10 cellular contexts compared by ENCODE assay signal in genomic region chr11:93850585-93851018, GRCh38. TPM values are rescaled to one million over a fixed set of nuclear protein-coding genes. Genes with fewer than 3 reads are reported as not detected.
DNase-seq lines count a peak whose midpoint lies in the region; ATAC-seq and TF ChIP-seq lines count a peak whose summit lies in the region.
"Had no signal": no experiment of that assay in that cellular context is flagged by ENCODE, and none has a peak within 500 bp of the region (broad histone marks: within the 10 kb centered on the region; RNA-seq: fewer than 3 reads in every experiment).

TSS of gene VSTM5 (minus strand) at chr11:93850618. CDS start at chr11:93850502, 116 bp downstream.

- no peaks in the 10 kb centered on the region for H3K4me1 Mint-ChIP-seq in progenitor cell of endocrine pancreas (ENCODE audit: low read depth)
- H3K4me1 Mint-ChIP-seq in activated T-helper 1 cell treated with anti-CD3 and anti-CD28 coated beads, Interleukin-12 subunit alpha, Interleukin-12 subunit beta, Interleukin-2, Interleukin-4 antibody, amounts not matched to agents 30 ng/mL and 10 ng/mL and 1 ng/mL, durations not matched to agents 14 hours and 24 hours and 36 hours (ENCODE audit: low read depth) = no peaks in the 10 kb centered on the region

- H3K4me3 ChIP-seq in BJ (ENCODE audit: low read depth, low read length) (peak within 1 kb of the TSS; percentile 41), fibroblast of mammary gland (ENCODE audit: control insufficient read depth, low read depth, low read length) (peak within 1 kb of the TSS; percentile 40)

- TF ChIP-seq CTCF in BJ (IDR thresholded peaks at IDR 0.05; ENCODE audit: insufficient read depth, low read depth, low read length) = no peak
- TF ChIP-seq CTCF in fibroblast of mammary gland (conservative IDR thresholded peaks at IDR 0.05; ENCODE audit: control insufficient read depth, insufficient read depth, low read depth, low read length) = no peak
- no peak for TF ChIP-seq CTCF in progenitor cell of endocrine pancreas (IDR thresholded peaks at IDR 0.05; ENCODE audit: unreplicated experiment)

- no peak within 1 kb of the TSS for H3K27ac Mint-ChIP-seq in progenitor cell of endocrine pancreas
- no peak within 1 kb of the TSS for H3K27ac Mint-ChIP-seq in activated T-helper 1 cell treated with anti-CD3 and anti-CD28 coated beads, Interleukin-12 subunit alpha, Interleukin-12 subunit beta, Interleukin-2, Interleukin-4 antibody, amounts not matched to agents 30 ng/mL and 10 ng/mL and 1 ng/mL, durations not matched to agents 14 hours and 24 hours and 36 hours

- DNase-seq in BJ (ENCODE audit: low read depth) = no peak
- DNase-seq in NCI-H774 (lab: John Stamatoyannopoulos, UW) = peak; percentile 14
- no peak for DNase-seq in fibroblast of mammary gland (ENCODE audit: low read depth)
- no peak for DNase-seq in progenitor cell of endocrine pancreas (ENCODE audit: low spot score, unreplicated experiment)
- DNase-seq in stimulated activated CD4-positive, alpha-beta T cell treated with anti-CD3 and anti-CD28 coated beads, Interleukin-2, amount 100 ng/mL, for 48 hours = no peak
- DNase-seq in activated T-helper 1 cell treated with anti-CD3 and anti-CD28 coated beads, Interleukin-12 subunit alpha, Interleukin-12 subunit beta, Interleukin-2, Interleukin-4 antibody, amounts not matched to agents 30 ng/mL and 10 ng/mL and 1 ng/mL, durations not matched to agents 14 hours and 24 hours and 36 hours (ENCODE audit: low spot score) = no peak

- no peaks in the 10 kb centered on the region for H3K36me3 Mint-ChIP-seq in progenitor cell of endocrine pancreas (ENCODE audit: insufficient read depth)
- H3K36me3 Mint-ChIP-seq in activated T-helper 1 cell treated with anti-CD3 and anti-CD28 coated beads, Interleukin-12 subunit alpha, Interleukin-12 subunit beta, Interleukin-2, Interleukin-4 antibody, amounts not matched to agents 30 ng/mL and 10 ng/mL and 1 ng/mL, durations not matched to agents 14 hours and 24 hours and 36 hours (ENCODE audit: low read depth) = no peaks in the 10 kb centered on the region
- H3K36me3 Mint-ChIP-seq: IgD-negative memory B cell had no signal

- POLR2A ChIA-PET in BJ (lab: Charles Lee) = interaction anchor here (0.6 kb wide), 1 partner anchor 13 kb away, joined by 3 read pairs; no protein-coding TSS in a partner anchor

- H3K9me3 Mint-ChIP-seq in progenitor cell of endocrine pancreas (ENCODE audit: low read depth) = no peaks in the 10 kb centered on the region
- H3K9me3 Mint-ChIP-seq in activated T-helper 1 cell treated with anti-CD3 and anti-CD28 coated beads, Interleukin-12 subunit alpha, Interleukin-12 subunit beta, Interleukin-2, Interleukin-4 antibody, amounts not matched to agents 30 ng/mL and 10 ng/mL and 1 ng/mL, durations not matched to agents 14 hours and 24 hours and 36 hours = no peaks in the 10 kb centered on the region

- H3K4me3 Mint-ChIP-seq in progenitor cell of endocrine pancreas (ENCODE audit: low read depth) = peak within 1 kb of the TSS; percentile 9
- H3K4me3 Mint-ChIP-seq in activated T-helper 1 cell treated with anti-CD3 and anti-CD28 coated beads, Interleukin-12 subunit alpha, Interleukin-12 subunit beta, Interleukin-2, Interleukin-4 antibody, amounts not matched to agents 30 ng/mL and 10 ng/mL and 1 ng/mL, durations not matched to agents 14 hours and 24 hours and 36 hours = no peak within 1 kb of the TSS

- intact Hi-C loops in activated T-helper 1 cell treated with anti-CD3 and anti-CD28 coated beads, Interleukin-12 subunit alpha, Interleukin-12 subunit beta, Interleukin-2, Interleukin-4 antibody, amounts not matched to agents 30 ng/mL and 10 ng/mL and 1 ng/mL, durations not matched to agents 14 hours and 24 hours and 36 hours (cut with micrococcal nuclease) = no loop called here

- no peak for ATAC-seq in HG02623 (IDR thresholded peaks at IDR 0.05; ENCODE audit: unreplicated experiment)
- no peak for ATAC-seq in HG03378 (IDR thresholded peaks at IDR 0.05; ENCODE audit: unreplicated experiment)

- CTCF ChIA-PET in BJ (lab: Yijun Ruan, JAX) = no interaction called here

- H3K36me3 ChIP-seq in BJ (ENCODE audit: control insufficient read depth, insufficient read depth, low read length) = no peaks in the 10 kb centered on the region

- no peaks in the 10 kb centered on the region for H3K27me3 ChIP-seq in BJ (ENCODE audit: control insufficient read depth, insufficient read depth, low read length)

- H3K27me3 Mint-ChIP-seq in progenitor cell of endocrine pancreas = no peaks in the 10 kb centered on the region
- H3K27me3 Mint-ChIP-seq in activated T-helper 1 cell treated with anti-CD3 and anti-CD28 coated beads, Interleukin-12 subunit alpha, Interleukin-12 subunit beta, Interleukin-2, Interleukin-4 antibody, amounts not matched to agents 30 ng/mL and 10 ng/mL and 1 ng/mL, durations not matched to agents 14 hours and 24 hours and 36 hours (ENCODE audit: insufficient read depth) = peaks cover 29% of the 10 kb centered on the region

RNA-seq across cellular contexts. Expression of gene VSTM5, which starts in this region (rescaled TPM):
- 0.63 and 0.74 TPM in 2 replicates for polyA plus RNA-seq in BJ (2011; rRNA removed)
- 1.1 and 1.6 TPM in 2 replicates for polyA minus RNA-seq in BJ (2011; rRNA and poly(A)+ RNA removed)
- total RNA-seq in progenitor cell of endocrine pancreas = 0.27 and 0.31 TPM in 2 replicates
- not detected in 2 replicates for total RNA-seq in activated T-helper 1 cell treated with anti-CD3 and anti-CD28 coated beads, Interleukin-12 subunit alpha, Interleukin-12 subunit beta, Interleukin-2, Interleukin-4 antibody, amounts not matched to agents 30 ng/mL and 10 ng/mL and 1 ng/mL, durations not matched to agents 14 hours and 24 hours and 36 hours
- total RNA-seq: Daoy had no signal
